17 cellular contexts compared by ENCODE assay signal in genomic region chr2:160720098-160720497, GRCh38.
DNase-seq lines count a peak whose midpoint lies in the region; ATAC-seq, FAIRE-seq and TF ChIP-seq lines count a peak whose summit lies in the region.
"Had no signal": no experiment of that assay in that cellular context is flagged by ENCODE, and none has a peak within 500 bp of the region (broad histone marks: within the 10 kb centered on the region; RNA-seq: fewer than 3 reads in every experiment).

No MANE protein-coding gene starts in this region.

- POLR2A ChIA-PET in PC-3 (lab: Charles Lee; ENCODE audit: unreplicated experiment) (no interaction called here), endothelial cell of umbilical vein (lab: Charles Lee) (no interaction called here)

- peak overlapping the region; percentile 26 for H3K4me2 ChIP-seq in PC-3 (ENCODE audit: low read length)
- H3K4me2 ChIP-seq in endothelial cell of umbilical vein (ENCODE audit: insufficient read depth, low read length), result no peak overlapping the region

- no peaks in the 10 kb centered on the region for H3K9me1 ChIP-seq in endothelial cell of umbilical vein (replicated peaks; ENCODE audit: control insufficient read depth, extremely low read depth, insufficient read depth, low read length)

- no peak overlapping the region for H3K4me3 Mint-ChIP-seq in natural killer cell treated with Interleukin-12 subunit alpha and Interleukin-12 subunit beta and Interleukin-15 and Interleukin-18, amount 100 ng/mL, for 72 hours
- H3K4me3 Mint-ChIP-seq: B cell; CD4-positive, alpha-beta T cell had no signal

- no peak overlapping the region for H3K9ac ChIP-seq in PC-3 (ENCODE audit: low read length)
- H3K9ac ChIP-seq in endothelial cell of umbilical vein (replicated peaks; ENCODE audit: extremely low read depth, insufficient read depth, low read length), result no peak overlapping the region
- H3K9ac ChIP-seq: GM23248 had no signal

- dilution Hi-C loops in endothelial cell of umbilical vein (cut with MboI; ENCODE audit: extremely low pct_ligation_motif_present, low sequenced_read_pairs), result no loop called here

- CTCF ChIA-PET in PC-3 (lab: Charles Lee), result no interaction called here
- CTCF ChIA-PET in endothelial cell of umbilical vein (lab: Charles Lee), result no interaction called here

- peaks cover 8% of the 10 kb centered on the region for H3K36me3 Mint-ChIP-seq in natural killer cell treated with Interleukin-12 subunit alpha and Interleukin-12 subunit beta and Interleukin-15 and Interleukin-18, amount 100 ng/mL, for 72 hours

- no peaks in the 10 kb centered on the region for H3K9me2 ChIP-seq in PC-3 (replicated peaks; ENCODE audit: low read length)

- TF ChIP-seq POLR2A in endothelial cell of umbilical vein (IDR thresholded peaks at IDR 0.05; ENCODE audit: low read depth, low read length), result no peak
- TF ChIP-seq POLR2A in GM12891 (IDR thresholded peaks at IDR 0.05; ENCODE audit: low read depth, low read length), result no peak

- H3K27ac ChIP-seq in PC-3 (ENCODE audit: low read length), result peak overlapping the region; percentile 9
- no peak overlapping the region for H3K27ac ChIP-seq in endothelial cell of umbilical vein (ENCODE audit: insufficient read depth, low read depth, low read length)
- H3K27ac ChIP-seq: GM23248 had no signal

- H3K4me3 ChIP-seq in PC-3 (ENCODE audit: low read length), result no peak overlapping the region
- no peak overlapping the region for H3K4me3 ChIP-seq in endothelial cell of umbilical vein (replicated peaks in 1 of 3; ENCODE audit: insufficient read depth in 1 of 3, low read depth in 1 of 3, low read length in 3 of 3)
- H3K4me3 ChIP-seq: GM23248 had no signal

- H3K9me3 Mint-ChIP-seq in natural killer cell treated with Interleukin-12 subunit alpha and Interleukin-12 subunit beta and Interleukin-15 and Interleukin-18, amount 100 ng/mL, for 72 hours, result peaks cover 7% of the 10 kb centered on the region

- H3K4me1 ChIP-seq in PC-3 (ENCODE audit: insufficient read depth, low read length) (peaks cover 21% of the 10 kb centered on the region), endothelial cell of umbilical vein (ENCODE audit: control insufficient read depth, extremely low read depth, insufficient read depth, low read length) (no peaks in the 10 kb centered on the region)

- H3K36me3 ChIP-seq in PC-3 (ENCODE audit: low read depth, low read length) (no peaks in the 10 kb centered on the region), endothelial cell of umbilical vein (ENCODE audit: control insufficient read depth in 2 of 2, extremely low read depth in 1 of 2, insufficient read depth in 2 of 2, low read length in 2 of 2) (no peaks in the 10 kb centered on the region)

- H3K27me3 Mint-ChIP-seq in natural killer cell treated with Interleukin-12 subunit alpha and Interleukin-12 subunit beta and Interleukin-15 and Interleukin-18, amount 100 ng/mL, for 72 hours, result peaks cover 10 to 33% of the 10 kb centered on the region in 2 donors
- H3K27me3 Mint-ChIP-seq: CD4-positive, alpha-beta T cell had no signal

- H3K9me3 ChIP-seq in PC-3 (ENCODE audit: low read length) (no peaks in the 10 kb centered on the region), endothelial cell of umbilical vein (replicated peaks; ENCODE audit: control insufficient read depth, insufficient read depth, low read length) (no peaks in the 10 kb centered on the region)

- H3K27ac Mint-ChIP-seq in natural killer cell treated with Interleukin-12 subunit alpha and Interleukin-12 subunit beta and Interleukin-15 and Interleukin-18, amount 100 ng/mL, for 72 hours, result no peak overlapping the region
- H3K27ac Mint-ChIP-seq: B cell; CD4-positive, alpha-beta T cell had no signal

- H3K79me2 ChIP-seq in PC-3 (ENCODE audit: low read length), result no peaks in the 10 kb centered on the region
- H3K79me2 ChIP-seq in endothelial cell of umbilical vein (ENCODE audit: control insufficient read depth, insufficient read depth, low read length), result no peaks in the 10 kb centered on the region

- no peaks in the 10 kb centered on the region for H3K4me1 Mint-ChIP-seq in natural killer cell treated with Interleukin-12 subunit alpha and Interleukin-12 subunit beta and Interleukin-15 and Interleukin-18, amount 100 ng/mL, for 72 hours (ENCODE audit: low read depth in 2 of 2)
- H3K4me1 Mint-ChIP-seq: B cell had no signal

- FAIRE-seq in endothelial cell of umbilical vein (lab: Jason Lieb, UNC) (no peak), GM12891 (lab: Jason Lieb, UNC) (no peak)
- FAIRE-seq: GM18507, H54 had no signal

- DNase-seq in NCI-H2171 treated with DMSO at 0.1 percent for 48 hours (lab: John Stamatoyannopoulos, UW), result peak; percentile 16
- no peak for DNase-seq in NCI-H2171 (lab: John Stamatoyannopoulos, UW)
- DNase-seq in ELR (ENCODE audit: low read depth), result peak; percentile 27
- DNase-seq in PC-3, result peak; percentile 42
- peak; percentile 8 for DNase-seq in endothelial cell of umbilical vein (ENCODE audit: low read depth, low spot score)
- DNase-seq in stimulated activated naive CD8-positive, alpha-beta T cell treated with anti-CD3 and anti-CD28 coated beads, Interleukin-15, Interleukin-2, amounts not matched to agents 100 U/mL and 50 U/mL, for 24 hours, result no peak
- DNase-seq in GM12891 (ENCODE audit: insufficient read length, low spot score), result no peak
- no peak for DNase-seq in natural killer cell treated with Interleukin-12 subunit alpha and Interleukin-12 subunit beta and Interleukin-15 and Interleukin-18, amount 100 ng/mL, for 72 hours (ENCODE audit: low spot score)
- DNase-seq: 8988T; C1 segment of cervical spinal cord; Calu3; CD4-positive, alpha-beta T cell; DMS 273 treated with DMSO at 0.1 percent for 48 hours; GM23248 had no signal

- H2AFZ ChIP-seq in PC-3 (ENCODE audit: low read length), result no peak overlapping the region
- H2AFZ ChIP-seq in endothelial cell of umbilical vein (ENCODE audit: low read depth, low read length), result no peak overlapping the region
- H2AFZ ChIP-seq: GM23248 had no signal

- H4K20me1 ChIP-seq in PC-3 (ENCODE audit: low read length) (no peaks in the 10 kb centered on the region), endothelial cell of umbilical vein (replicated peaks; ENCODE audit: control insufficient read depth, extremely low read depth, insufficient read depth, low read length) (no peaks in the 10 kb centered on the region)

- H3F3A ChIP-seq in PC-3 (ENCODE audit: low read length, unreplicated experiment), result no peaks in the 10 kb centered on the region

- H3K27me3 ChIP-seq in PC-3 (ENCODE audit: low read length), result no peaks in the 10 kb centered on the region
- H3K27me3 ChIP-seq in endothelial cell of umbilical vein (ENCODE audit: control insufficient read depth in 2 of 2, insufficient read depth in 2 of 2, low read length in 2 of 2), result no peaks in the 10 kb centered on the region

- ATAC-seq in PC-3, result peak; percentile 76
- ATAC-seq in stimulated activated naive CD8-positive, alpha-beta T cell treated with anti-CD3 and anti-CD28 coated beads, Interleukin-15, Interleukin-2, amounts not matched to agents 100 U/mL and 50 U/mL, for 24 hours, result no peak
- no peak for ATAC-seq in natural killer cell treated with Interleukin-12 subunit alpha and Interleukin-12 subunit beta and Interleukin-15 and Interleukin-18, amount 100 ng/mL, for 72 hours

- intact Hi-C loops in PC-3 (cut with micrococcal nuclease) (no loop called here), endothelial cell of umbilical vein (cut with micrococcal nuclease) (no loop called here)

- BruUV-seq in PC-3 (replicated peaks; lab: Mats Ljungman, UMichigan), result no TSS peak
- BruUV-seq in endothelial cell of umbilical vein (replicated peaks; lab: Mats Ljungman, UMichigan), result no TSS peak

- TF ChIP-seq CTCF in PC-3 (conservative IDR thresholded peaks at IDR 0.05; ENCODE audit: low read depth, low read length), result no peak
- TF ChIP-seq CTCF in endothelial cell of umbilical vein (IDR thresholded peaks at IDR 0.05; ENCODE audit: extremely low read depth in 1 of 2, insufficient read depth in 1 of 2, low read depth in 1 of 2, low read length in 2 of 2), result no peak

TF ChIP-seq in endothelial cell of umbilical vein, 7 proteins besides CTCF, POLR2A, EP300 and RAD21:
- no peak for TF ChIP-seq EZH2 (IDR thresholded peaks at IDR 0.05; ENCODE audit: borderline replicate concordance, low read depth, low read length, severe bottlenecking)
- peak; percentile 23 for TF ChIP-seq FOS (IDR thresholded peaks at IDR 0.05; ENCODE audit: borderline replicate concordance, insufficient read depth, low read length)
- TF ChIP-seq JUN (IDR thresholded peaks at IDR 0.05; ENCODE audit: borderline replicate concordance, insufficient read depth, insufficient read length, low read depth), result no peak
- TF ChIP-seq, protein P1, sequence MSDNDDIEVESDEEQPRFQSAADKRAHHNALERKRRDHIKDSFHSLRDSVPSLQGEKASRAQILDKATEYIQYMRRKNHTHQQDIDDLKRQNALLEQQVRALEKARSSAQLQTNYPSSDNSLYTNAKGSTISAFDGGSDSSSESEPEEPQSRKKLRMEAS (IDR thresholded peaks at IDR 0.05; ENCODE audit: insufficient read depth, insufficient read length), result no peak
- no peak for TF ChIP-seq GATA2 (IDR thresholded peaks at IDR 0.05; ENCODE audit: insufficient read depth, insufficient read length, low read depth, low read length)
- TF ChIP-seq MYC (IDR thresholded peaks at IDR 0.05; ENCODE audit: low read depth, low read length), result no peak
- TF ChIP-seq POLR2AphosphoS5 (IDR thresholded peaks at IDR 0.05; ENCODE audit: insufficient read depth, low read depth, low read length), result no peak

TF ChIP-seq in GM12891, 5 proteins besides CTCF, POLR2A, EP300 and RAD21:
- no peak for TF ChIP-seq PAX5 (IDR thresholded peaks at IDR 0.05; ENCODE audit: insufficient read depth, low read length, severe bottlenecking)
- no peak for TF ChIP-seq POU2F2 (IDR thresholded peaks at IDR 0.05; ENCODE audit: low read depth, low read length)
- no peak for TF ChIP-seq TAF1 (IDR thresholded peaks at IDR 0.05; ENCODE audit: low read depth, low read length)
- no peak for TF ChIP-seq SPI1 (IDR thresholded peaks at IDR 0.05; ENCODE audit: low read depth, low read length)
- no peak for TF ChIP-seq POLR2AphosphoS5 (IDR thresholded peaks at IDR 0.05; ENCODE audit: low read depth, low read length)

Comparison
In these comparisons a context has a peak if more than half of its experiments do, and no peak if none do; other contexts are left out.
1. DNase-seq: peak in NCI-H2171 treated with DMSO at 0.1 percent for 48 hours (single experiment), ELR (single experiment), PC-3 (single experiment) and endothelial cell of umbilical vein (single experiment); none in NCI-H2171 (single experiment), stimulated activated naive CD8-positive, alpha-beta T cell treated with anti-CD3 and anti-CD28 coated beads, Interleukin-15, Interleukin-2, amounts not matched to agents 100 U/mL and 50 U/mL, for 24 hours (single experiment), GM12891 (single experiment) and natural killer cell treated with Interleukin-12 subunit alpha and Interleukin-12 subunit beta and Interleukin-15 and Interleukin-18, amount 100 ng/mL, for 72 hours (single experiment).